2 cellular contexts compared by ENCODE assay signal in genomic region chr2:28300921-28301341, GRCh38.
TF ChIP-seq lines count a peak whose summit lies in the region.

No MANE protein-coding gene starts in this region.

TF ChIP-seq in A549, 52 proteins besides CTCF, POLR2A, EP300 and RAD21 (continued from another document):
- TF ChIP-seq ATOH8 (CRISPR knock-in tag; IDR thresholded peaks at IDR 0.05; ENCODE audit: low read depth) (no peak), MAZ (IDR thresholded peaks at IDR 0.05; ENCODE audit: borderline replicate concordance, low read depth, low read length) (no peak), HOXB5 (CRISPR knock-in tag; IDR thresholded peaks at IDR 0.05) (no peak), GATA3 (IDR thresholded peaks at IDR 0.05; ENCODE audit: borderline replicate concordance) (no peak), ZC3H11A (IDR thresholded peaks at IDR 0.05) (no peak), NPAS2 (CRISPR knock-in tag; IDR thresholded peaks at IDR 0.05; ENCODE audit: borderline replicate concordance) (no peak), CHD2 (IDR thresholded peaks at IDR 0.05; ENCODE audit: low read length, partially characterized antibody) (no peak)

TF ChIP-seq in IMR-90, 13 proteins besides CTCF, POLR2A, EP300 and RAD21 (continued from another document):
- TF ChIP-seq SMC3 (IDR thresholded peaks at IDR 0.05; ENCODE audit: low read depth, low read length) (no peak), FOS (IDR thresholded peaks at IDR 0.05; ENCODE audit: low read depth, low read length) (no peak), MAFK (IDR thresholded peaks at IDR 0.05; ENCODE audit: low read depth, low read length) (no peak), BHLHE40 (IDR thresholded peaks at IDR 0.05; ENCODE audit: low read depth, low read length) (0 out of 2 replicates have a peak, but pooled peaks have one; percentile 19)
TF ChIP-seq in IMR-90: peak in this region for 2.
